ENCODE assay signal across 1 cellular context in genomic region chr6:156686429-156686939, GRCh38.
TF ChIP-seq lines count a peak whose summit lies in the region.

No MANE protein-coding gene starts in this region.

TF ChIP-seq in GM12878, 131 proteins besides CTCF, POLR2A, EP300 and RAD21 (continued from another document):
- TF ChIP-seq REST (IDR thresholded peaks at IDR 0.05; ENCODE audit: low read depth, low read length) (no peak), FOXM1 (IDR thresholded peaks at IDR 0.05; ENCODE audit: low read depth, low read length) (no peak; the same call in 1 of the 2 replicates), JUNB (IDR thresholded peaks at IDR 0.05) (no peak), HSF1 (IDR thresholded peaks at IDR 0.05; ENCODE audit: low read depth, low read length) (no peak), EED (IDR thresholded peaks at IDR 0.05; ENCODE audit: low read depth) (no peak), TCF12 (IDR thresholded peaks at IDR 0.05; ENCODE audit: low read depth, low read length) (no peak), JUND (IDR thresholded peaks at IDR 0.05; ENCODE audit: low read depth, low read length) (no peak), CHD1 (IDR thresholded peaks at IDR 0.05; ENCODE audit: low read depth, low read length) (no peak)
- TF ChIP-seq, protein P1, sequence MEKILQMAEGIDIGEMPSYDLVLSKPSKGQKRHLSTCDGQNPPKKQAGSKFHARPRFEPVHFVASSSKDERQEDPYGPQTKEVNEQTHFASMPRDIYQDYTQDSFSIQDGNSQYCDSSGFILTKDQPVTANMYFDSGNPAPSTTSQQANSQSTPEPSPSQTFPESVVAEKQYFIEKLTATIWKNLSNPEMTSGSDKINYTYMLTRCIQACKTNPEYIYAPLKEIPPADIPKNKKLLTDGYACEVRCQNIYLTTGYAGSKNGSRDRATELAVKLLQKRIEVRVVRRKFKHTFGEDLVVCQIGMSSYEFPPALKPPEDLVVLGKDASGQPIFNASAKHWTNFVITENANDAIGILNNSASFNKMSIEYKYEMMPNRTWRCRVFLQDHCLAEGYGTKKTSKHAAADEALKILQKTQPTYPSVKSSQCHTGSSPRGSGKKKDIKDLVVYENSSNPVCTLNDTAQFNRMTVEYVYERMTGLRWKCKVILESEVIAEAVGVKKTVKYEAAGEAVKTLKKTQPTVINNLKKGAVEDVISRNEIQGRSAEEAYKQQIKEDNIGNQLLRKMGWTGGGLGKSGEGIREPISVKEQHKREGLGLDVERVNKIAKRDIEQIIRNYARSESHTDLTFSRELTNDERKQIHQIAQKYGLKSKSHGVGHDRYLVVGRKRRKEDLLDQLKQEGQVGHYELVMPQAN (conservative IDR thresholded peaks at IDR 0.05) = no peak
